ENCODE assay signal across 8 cellular contexts in the genomic region with DNA sequence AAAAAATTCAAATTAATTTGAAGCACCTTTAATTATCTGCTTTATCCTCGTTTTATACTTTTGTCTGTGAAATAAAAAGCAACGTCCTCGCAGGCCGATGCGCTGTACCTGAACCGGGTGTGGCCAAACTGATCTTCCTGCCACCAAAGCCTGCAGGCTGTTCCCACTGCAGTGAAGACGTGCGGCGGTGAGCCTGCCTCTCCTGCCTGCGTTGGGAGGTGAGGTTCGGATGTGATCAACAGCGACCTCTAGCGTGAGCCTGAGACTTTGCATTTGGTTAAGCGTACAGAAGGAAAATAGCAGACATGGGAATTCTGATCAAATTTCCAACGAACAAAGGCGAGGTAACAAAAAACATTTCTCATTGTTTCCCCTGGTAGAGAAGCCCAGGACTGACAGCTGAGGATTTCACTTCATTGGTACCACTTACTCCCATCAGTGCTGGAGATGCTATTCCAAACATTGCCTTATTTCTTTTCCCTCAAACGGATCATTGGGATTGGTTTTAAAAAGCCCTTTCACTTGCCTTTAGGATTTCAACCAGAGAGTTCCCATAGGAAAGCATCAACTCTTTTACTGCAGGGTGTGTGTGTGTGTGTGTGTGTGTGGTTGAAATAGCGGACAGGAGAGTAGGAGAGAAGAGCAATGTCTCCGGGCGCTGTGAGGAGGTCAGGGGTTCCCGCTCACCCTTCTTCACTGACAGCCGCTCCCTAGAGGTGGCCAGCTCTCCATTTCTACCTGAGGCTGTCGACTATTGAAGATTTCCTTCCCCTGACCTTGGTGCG. TPM values are rescaled to one million over a fixed set of nuclear protein-coding genes. Genes with fewer than 3 reads are reported as not detected.
DNase-seq lines count a peak whose midpoint lies in the region; ATAC-seq and TF ChIP-seq lines count a peak whose summit lies in the region.

No MANE protein-coding gene starts in this region.

- 19 to 27% methylated on average over 17 to 21 of the region's 24 CpGs for WGBS in esophagus squamous epithelium, 2 donors

- TF ChIP-seq POLR2A in esophagus squamous epithelium (IDR thresholded peaks at IDR 0.05), result no peak

- H3K4me3 ChIP-seq in Karpas-422 (ENCODE audit: low read length), result peak overlapping the region; percentile 17; the same call in 1 of the 2 replicates
- no peak overlapping the region for H3K4me3 ChIP-seq in PC-9
- peak overlapping the region in 1 of 4 donors; percentile 31 for H3K4me3 ChIP-seq in esophagus squamous epithelium

- intact Hi-C loops in PC-9 (cut with micrococcal nuclease; ENCODE audit: unreplicated experiment) (loop anchor here (1.0 to 5.0 kb wide), 4 partner anchors 46 to 287 kb away; partner anchors contain the start of gene FYN), esophagus squamous epithelium (cut with DNase I) (loop anchor here (5.0 to 10.0 kb wide), 2 partner anchors 122 to 285 kb away; partner anchors contain the start of gene FYN)

- peak; percentile 75 for ATAC-seq in GM19455 (IDR thresholded peaks at IDR 0.05; ENCODE audit: unreplicated experiment)
- peak; percentile 76 to 85 for ATAC-seq in natural killer cell treated with Interleukin-12 subunit alpha and Interleukin-12 subunit beta and Interleukin-15 and Interleukin-18, amount 100 ng/mL, for 72 hours

- POLR2A ChIA-PET in PC-9 (lab: Charles Lee; ENCODE audit: unreplicated experiment), result interaction anchor here (0.6 kb wide), 1 partner anchor 46 kb away, joined by 3 read pairs; no protein-coding TSS in a partner anchor

- H2AFZ ChIP-seq in Karpas-422 (ENCODE audit: low read length) (peak overlapping the region; percentile 65; the same call in 1 of the 2 replicates), PC-9 (no peak overlapping the region)

- H3K4me2 ChIP-seq in Karpas-422 (ENCODE audit: low read depth, low read length, poor library complexity, severe bottlenecking) (peak overlapping the region; percentile 56), PC-9 (peak overlapping the region; percentile 63)

- no peaks in the 10 kb centered on the region for H3K79me2 ChIP-seq in Karpas-422 (ENCODE audit: low read length)
- H3K79me2 ChIP-seq in PC-9 (ENCODE audit: low read depth), result no peaks in the 10 kb centered on the region

- H3K36me3 ChIP-seq in Karpas-422 (ENCODE audit: insufficient read depth, low read length), result no peaks in the 10 kb centered on the region
- no peaks in the 10 kb centered on the region for H3K36me3 ChIP-seq in PC-9 (ENCODE audit: low read depth)
- no peaks in the 10 kb centered on the region for H3K36me3 ChIP-seq in esophagus squamous epithelium

- H3K4me1 ChIP-seq in Karpas-422 (ENCODE audit: low read length), result peaks cover 17% of the 10 kb centered on the region
- H3K4me1 ChIP-seq in PC-9 (replicated peaks; ENCODE audit: insufficient read depth), result peaks cover 22% of the 10 kb centered on the region
- H3K4me1 ChIP-seq in esophagus squamous epithelium, result peaks cover 0 to 18% (median 6%) of the 10 kb centered on the region in 3 donors

- TF ChIP-seq CTCF in C4-2B (conservative IDR thresholded peaks at IDR 0.05) (peak; percentile 88), PC-9 (conservative IDR thresholded peaks at IDR 0.05) (peak; percentile 99), esophagus squamous epithelium (IDR thresholded peaks at IDR 0.05) (peak; percentile 74 to 96 (median 94))

- BruUV-seq in PC-9 (replicated peaks; lab: Mats Ljungman, UMichigan), result no TSS peak

- CTCF ChIA-PET in PC-9 (lab: Charles Lee), result no interaction called here

- no peaks in the 10 kb centered on the region for H3F3A ChIP-seq in PC-9 (ENCODE audit: insufficient read depth, low read depth)

- peaks cover 43 to 44% of the 10 kb centered on the region in 2 donors for H3K4me1 Mint-ChIP-seq in natural killer cell treated with Interleukin-12 subunit alpha and Interleukin-12 subunit beta and Interleukin-15 and Interleukin-18, amount 100 ng/mL, for 72 hours (ENCODE audit: low read depth in 2 of 2)
- peaks cover 53% of the 10 kb centered on the region for H3K4me1 Mint-ChIP-seq in stimulated activated naive CD8-positive, alpha-beta T cell treated with anti-CD3 and anti-CD28 coated beads, Interleukin-15, Interleukin-2, amounts not matched to agents 100 ng/mL and 50 ng/mL, for 24 hours (ENCODE audit: low read depth)

- H3K36me3 Mint-ChIP-seq in natural killer cell treated with Interleukin-12 subunit alpha and Interleukin-12 subunit beta and Interleukin-15 and Interleukin-18, amount 100 ng/mL, for 72 hours, result no peaks in the 10 kb centered on the region
- H3K36me3 Mint-ChIP-seq in stimulated activated naive CD8-positive, alpha-beta T cell treated with anti-CD3 and anti-CD28 coated beads, Interleukin-15, Interleukin-2, amounts not matched to agents 100 ng/mL and 50 ng/mL, for 24 hours (ENCODE audit: low read depth), result no peaks in the 10 kb centered on the region

- DNase-seq in Karpas-422 (peak; percentile 86), PC-9 (peak; percentile 79 to 82), esophagus squamous epithelium (lab: John Stamatoyannopoulos, UW) (peak; percentile 15)
- peak; percentile 78 for DNase-seq in activated T-cell treated with anti-CD3 and anti-CD28 coated beads, Interleukin-2, amount 50 U/mL, for 1 hour
- DNase-seq in natural killer cell treated with Interleukin-12 subunit alpha and Interleukin-12 subunit beta and Interleukin-15 and Interleukin-18, amount 100 ng/mL, for 72 hours (ENCODE audit: low spot score), result peak; percentile 83

- H3K27ac Mint-ChIP-seq in natural killer cell treated with Interleukin-12 subunit alpha and Interleukin-12 subunit beta and Interleukin-15 and Interleukin-18, amount 100 ng/mL, for 72 hours, result peak overlapping the region; percentile 20 to 76
- H3K27ac Mint-ChIP-seq in stimulated activated naive CD8-positive, alpha-beta T cell treated with anti-CD3 and anti-CD28 coated beads, Interleukin-15, Interleukin-2, amounts not matched to agents 100 ng/mL and 50 ng/mL, for 24 hours, result peak overlapping the region; percentile 84

- H3K27ac ChIP-seq in C4-2B (no peak overlapping the region), Karpas-422 (ENCODE audit: low read length) (no peak overlapping the region), PC-9 (no peak overlapping the region), esophagus squamous epithelium (peak overlapping the region in 2 of 4 donors; percentile 53 to 55)

- H3K27me3 ChIP-seq in Karpas-422 (ENCODE audit: low read length) (no peaks in the 10 kb centered on the region), PC-9 (ENCODE audit: insufficient read depth, low read depth) (no peaks in the 10 kb centered on the region), esophagus squamous epithelium (no peaks in the 10 kb centered on the region)

- no peaks in the 10 kb centered on the region for H3K27me3 Mint-ChIP-seq in natural killer cell treated with Interleukin-12 subunit alpha and Interleukin-12 subunit beta and Interleukin-15 and Interleukin-18, amount 100 ng/mL, for 72 hours
- no peaks in the 10 kb centered on the region for H3K27me3 Mint-ChIP-seq in stimulated activated naive CD8-positive, alpha-beta T cell treated with anti-CD3 and anti-CD28 coated beads, Interleukin-15, Interleukin-2, amounts not matched to agents 100 ng/mL and 50 ng/mL, for 24 hours

- H4K20me1 ChIP-seq in Karpas-422 (ENCODE audit: insufficient read depth, low read depth, low read length) (no peaks in the 10 kb centered on the region), PC-9 (ENCODE audit: insufficient read depth) (no peaks in the 10 kb centered on the region)

- H3K9ac ChIP-seq in Karpas-422 (ENCODE audit: low read length), result no peak overlapping the region

- H3K4me3 Mint-ChIP-seq in natural killer cell treated with Interleukin-12 subunit alpha and Interleukin-12 subunit beta and Interleukin-15 and Interleukin-18, amount 100 ng/mL, for 72 hours, result peak overlapping the region; percentile 25
- H3K4me3 Mint-ChIP-seq in stimulated activated naive CD8-positive, alpha-beta T cell treated with anti-CD3 and anti-CD28 coated beads, Interleukin-15, Interleukin-2, amounts not matched to agents 100 ng/mL and 50 ng/mL, for 24 hours, result peak overlapping the region; percentile 67

- H3K9me3 ChIP-seq in Karpas-422 (ENCODE audit: low read length), result no peaks in the 10 kb centered on the region
- no peaks in the 10 kb centered on the region; the same call in 1 of the 2 replicates for H3K9me3 ChIP-seq in PC-9 (ENCODE audit: insufficient read depth, low read depth)
- H3K9me3 ChIP-seq in esophagus squamous epithelium, result no peaks in the 10 kb centered on the region

- no peaks in the 10 kb centered on the region for H3K9me3 Mint-ChIP-seq in natural killer cell treated with Interleukin-12 subunit alpha and Interleukin-12 subunit beta and Interleukin-15 and Interleukin-18, amount 100 ng/mL, for 72 hours
- no peaks in the 10 kb centered on the region for H3K9me3 Mint-ChIP-seq in stimulated activated naive CD8-positive, alpha-beta T cell treated with anti-CD3 and anti-CD28 coated beads, Interleukin-15, Interleukin-2, amounts not matched to agents 100 ng/mL and 50 ng/mL, for 24 hours

- H3K9me2 ChIP-seq in Karpas-422 (replicated peaks; ENCODE audit: insufficient read depth, low read length) (no peaks in the 10 kb centered on the region), PC-9 (ENCODE audit: insufficient read depth) (no peaks in the 10 kb centered on the region)

RNA-seq across cellular contexts. Expression of gene CCN6, which starts 56.6 kb away (rescaled TPM):
- total RNA-seq in Karpas-422 (2014; rRNA removed; shearing (Covaris generic); ENCODE audit: low replicate concordance), result 0.25 TPM in 1 of 2 replicates, not detected in the other
- not detected in 2 replicates for total RNA-seq in PC-9 (2021)
- total RNA-seq in esophagus squamous epithelium, result under 1 TPM in 1 of 4 donors, not detected in 3; 0.38 TPM
- total RNA-seq in natural killer cell treated with Interleukin-12 subunit alpha and Interleukin-12 subunit beta and Interleukin-15 and Interleukin-18, amount 100 ng/mL, for 72 hours, result not detected

Comparison
In these comparisons a context has a peak if more than half of its experiments do, and no peak if none do; other contexts are left out.
1. DNase-seq: peak in every context shown above with its lines; median percentile 86 in Karpas-422; 83 in natural killer cell treated with Interleukin-12 subunit alpha and Interleukin-12 subunit beta and Interleukin-15 and Interleukin-18, amount 100 ng/mL, for 72 hours; 80 in PC-9; 78 in activated T-cell treated with anti-CD3 and anti-CD28 coated beads, Interleukin-2, amount 50 U/mL, for 1 hour; 15 in esophagus squamous epithelium.